ENCODE assay signal across 8 cellular contexts in the genomic region with DNA sequence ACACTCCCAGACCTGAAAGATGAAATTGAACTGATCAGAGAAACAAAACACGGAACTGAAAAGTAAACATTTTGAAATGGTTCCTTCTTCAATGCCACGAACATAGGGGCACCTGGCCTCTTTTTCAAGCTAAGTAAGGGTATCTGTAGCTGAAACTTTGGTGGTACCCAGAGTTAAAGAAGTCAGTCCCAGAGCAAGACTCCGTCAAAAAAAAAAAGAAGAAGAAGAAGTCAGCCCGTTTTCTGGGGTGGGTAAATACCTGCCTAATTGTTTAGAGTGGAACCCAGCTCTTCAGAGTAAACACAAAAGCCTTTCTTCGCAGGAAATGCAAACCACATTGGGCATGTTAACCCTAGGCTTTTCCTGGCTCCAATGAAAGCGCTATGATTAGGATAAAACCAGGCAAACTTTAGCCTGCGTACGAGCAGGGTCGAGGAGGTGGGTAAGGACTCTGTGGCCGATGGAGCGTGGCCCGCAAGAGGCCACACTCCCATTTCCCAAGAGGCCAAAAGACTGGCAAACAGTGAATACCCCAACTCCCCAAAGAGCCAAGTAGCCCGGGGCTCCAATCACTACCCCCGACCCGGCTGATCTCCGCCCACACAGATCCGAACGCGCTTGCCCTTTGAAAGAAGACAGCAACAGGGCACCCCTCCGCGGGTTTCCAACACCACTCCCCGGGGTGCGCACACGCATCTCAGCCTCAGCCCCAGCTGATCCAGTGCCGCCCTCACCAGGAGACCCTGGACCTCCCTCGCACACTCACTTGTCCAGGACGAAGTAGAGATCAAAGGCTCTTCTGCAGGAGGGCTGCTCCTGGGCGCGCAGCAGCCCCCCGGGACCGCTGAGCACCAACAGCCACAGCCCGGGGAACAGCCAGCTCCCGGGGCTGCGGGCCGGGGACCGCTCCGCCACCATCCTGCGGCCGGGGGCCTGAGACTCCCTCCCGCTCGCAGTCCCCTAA. TPM values are rescaled to one million over a fixed set of nuclear protein-coding genes. Genes with fewer than 3 reads are reported as not detected.
DNase-seq lines count a peak whose midpoint lies in the region; ATAC-seq, FAIRE-seq and TF ChIP-seq lines count a peak whose summit lies in the region.

No MANE protein-coding gene starts in this region.

- H3K4me3 Mint-ChIP-seq in IgD-negative memory B cell (peak overlapping the region; percentile 96 to 100 (median 98)), brain (peak overlapping the region; percentile 93 to 99 (median 96))

- peak; percentile 40 for TF ChIP-seq CTCF in DND-41 (IDR thresholded peaks at IDR 0.05; ENCODE audit: borderline replicate concordance, extremely low read depth, low read length, poor library complexity, severe bottlenecking)
- TF ChIP-seq CTCF in brain (conservative IDR thresholded peaks at IDR 0.05): no peak

- no peaks in the 10 kb centered on the region for H3K9me3 Mint-ChIP-seq in IgD-negative memory B cell
- peaks cover 0 to 8% (median 0%) of the 10 kb centered on the region in 5 experiments for H3K9me3 Mint-ChIP-seq in brain

- peak overlapping the region; percentile 50 to 72 for H3K4me3 ChIP-seq in DND-41 (ENCODE audit: low read depth in 1 of 2, low read length in 2 of 2)

- peak; percentile 69 for ATAC-seq in DND-41 (ENCODE audit: insufficient read depth, low read depth)
- peak; percentile 32 for ATAC-seq in GM21528 (IDR thresholded peaks at IDR 0.05; ENCODE audit: low FRiP score, unreplicated experiment)

- H3K9me3 ChIP-seq in DND-41 (ENCODE audit: insufficient read depth, low read length, severe bottlenecking): no peaks in the 10 kb centered on the region

- H3K36me3 Mint-ChIP-seq in IgD-negative memory B cell: peaks cover 9% of the 10 kb centered on the region
- H3K36me3 Mint-ChIP-seq in brain: peaks cover 26% of the 10 kb centered on the region

- FAIRE-seq in HTR-8/SVneo (lab: Jason Lieb, UNC): no peak

- peak overlapping the region; percentile 97 to 98 (median 98) for H3K27ac Mint-ChIP-seq in IgD-negative memory B cell
- H3K27ac Mint-ChIP-seq in brain: peak overlapping the region; percentile 85 to 98 (median 88)

- H3K27ac ChIP-seq in DND-41 (ENCODE audit: low read length): peak overlapping the region; percentile 89

- peaks cover 62% of the 10 kb centered on the region for H3K4me1 ChIP-seq in DND-41 (ENCODE audit: insufficient read depth, low read length)

- H3K4me2 ChIP-seq in DND-41 (ENCODE audit: insufficient read depth, low read length): peak overlapping the region; percentile 64

- H3K9ac ChIP-seq in DND-41 (ENCODE audit: low read depth, low read length): peak overlapping the region; percentile 93

- peaks cover 35% of the 10 kb centered on the region for H3K36me3 ChIP-seq in DND-41 (ENCODE audit: insufficient read depth, low read length)

- no peaks in the 10 kb centered on the region for H3K27me3 ChIP-seq in DND-41 (ENCODE audit: insufficient read depth, low read length, poor library complexity)

- H3K4me1 Mint-ChIP-seq in IgD-negative memory B cell: peaks cover 35 to 44% (median 40%) of the 10 kb centered on the region in 3 donors
- peaks cover 53% of the 10 kb centered on the region for H3K4me1 Mint-ChIP-seq in brain

- H3K79me2 ChIP-seq in DND-41 (ENCODE audit: insufficient read depth, low read length): peaks cover 59% of the 10 kb centered on the region

- peak; percentile 78 for DNase-seq in DND-41
- peak; percentile 13 for DNase-seq in T1000 (lab: John Stamatoyannopoulos, UW)
- DNase-seq in islet precursor cell: peak; percentile 68
- peak; percentile 63 to 64 for DNase-seq in stimulated activated CD4-positive, alpha-beta T cell treated with anti-CD3 and anti-CD28 coated beads, Interleukin-2, amount 100 ng/mL, for 24 hours
- no peak for DNase-seq in HTR-8/SVneo (ENCODE audit: insufficient read length, low spot score)

- peak overlapping the region; percentile 76 for H2AFZ ChIP-seq in DND-41 (ENCODE audit: low read depth, low read length)

- H4K20me1 ChIP-seq in DND-41 (ENCODE audit: insufficient read depth, low read length): no peaks in the 10 kb centered on the region

- H3K27me3 Mint-ChIP-seq in IgD-negative memory B cell: no peaks in the 10 kb centered on the region
- peaks cover 2% of the 10 kb centered on the region for H3K27me3 Mint-ChIP-seq in brain

RNA-seq across cellular contexts. Expression of gene ANTXR2, which starts 1.1 kb away (rescaled TPM):
- polyA plus RNA-seq in IgD-negative memory B cell (67.8 TPM), brain (ENCODE audit: insufficient read depth, low read depth, low replicate concordance) (2.0 TPM)

Comparison
In these comparisons a context has a peak if more than half of its experiments do, and no peak if none do; other contexts are left out.
1. RNA of gene ANTXR2, which starts 1.1 kb away (polyA plus RNA-seq): 67.8 TPM in IgD-negative memory B cell (single experiment); 2.0 TPM in brain (single experiment); every median in the first group is over 10 times any median in the second.